Comparison of ENCODE assay signal across 13 cellular contexts in genomic region chr21:45819478-45820170, GRCh38.
A peak's percentile ranks its signal among the peaks of the same experiment; 100 is the strongest.
DNase-seq lines count a peak whose midpoint lies in the region; ATAC-seq and TF ChIP-seq lines count a peak whose summit lies in the region.
"Had no signal": no experiment of that assay in that cellular context is flagged by ENCODE, and none has a peak within 500 bp of the region (broad histone marks: within the 10 kb centered on the region; RNA-seq: fewer than 3 reads in every experiment).

No MANE protein-coding gene starts in this region.

- peak; percentile 16 for DNase-seq in DMS 273 treated with DMSO at 0.1 percent for 48 hours (lab: John Stamatoyannopoulos, UW)
- DNase-seq in T-helper 17 cell, result no peak
- peak; percentile 13 for DNase-seq in glomerular visceral epithelial cell (ENCODE audit: extremely low spot score)
- no peak for DNase-seq in effector CD4-positive, alpha-beta T cell
- DNase-seq in iPS-NIHi11 (ENCODE audit: low spot score), result no peak
- DNase-seq in MG63, result no peak
- no peak for DNase-seq in endothelial cell (ENCODE audit: low spot score)
- DNase-seq: esophagus squamous epithelium, NCI-H226 had no signal

- H3K27ac Mint-ChIP-seq in T-helper 17 cell (peak overlapping the region; percentile 27), endothelial cell (ENCODE audit: unreplicated experiment) (no peak overlapping the region)

- H3K4me3 ChIP-seq in ACC112 (ENCODE audit: low read depth, low read length), result peak overlapping the region; percentile 36; the same call in 1 of the 2 replicates
- no peak overlapping the region for H3K4me3 ChIP-seq in MG63
- H3K4me3 ChIP-seq: esophagus squamous epithelium, HAP-1, SK-N-MC had no signal

- no peak overlapping the region for H2AFZ ChIP-seq in ACC112 (ENCODE audit: low read length, unreplicated experiment)

- no peaks in the 10 kb centered on the region for H3K79me2 ChIP-seq in ACC112 (ENCODE audit: control insufficient read depth, insufficient read depth, low read length, unreplicated experiment)

- H3K27me3 Mint-ChIP-seq in T-helper 17 cell (peaks cover 28% of the 10 kb centered on the region), endothelial cell (ENCODE audit: unreplicated experiment) (peaks cover 3% of the 10 kb centered on the region)

- no peak for TF ChIP-seq CTCF in endothelial cell (IDR thresholded peaks at IDR 0.05; ENCODE audit: unreplicated experiment)

- no peaks in the 10 kb centered on the region for H3K36me3 Mint-ChIP-seq in T-helper 17 cell (ENCODE audit: low read depth)
- no peaks in the 10 kb centered on the region for H3K36me3 Mint-ChIP-seq in endothelial cell (ENCODE audit: low read depth, unreplicated experiment)

- no peaks in the 10 kb centered on the region for H3K36me3 ChIP-seq in ACC112 (ENCODE audit: insufficient read depth, low read length)
- H3K36me3 ChIP-seq in MG63, result no peaks in the 10 kb centered on the region
- H3K36me3 ChIP-seq: esophagus squamous epithelium, HAP-1 had no signal

- H3K27ac ChIP-seq in ACC112 (ENCODE audit: low read depth, low read length), result peak overlapping the region; percentile 98
- H3K27ac ChIP-seq: esophagus squamous epithelium, SK-N-MC had no signal

- ATAC-seq in T-helper 17 cell, result no peak

- H3K4me1 Mint-ChIP-seq in T-helper 17 cell (peaks cover 12% of the 10 kb centered on the region), endothelial cell (ENCODE audit: unreplicated experiment) (no peaks in the 10 kb centered on the region)

- H3K9me3 Mint-ChIP-seq in endothelial cell (ENCODE audit: unreplicated experiment), result no peaks in the 10 kb centered on the region

- H3K4me1 ChIP-seq in ACC112 (ENCODE audit: control insufficient read depth, insufficient read depth, low read length, unreplicated experiment), result peaks cover 33% of the 10 kb centered on the region

- H3K4me3 Mint-ChIP-seq in T-helper 17 cell (no peak overlapping the region), endothelial cell (ENCODE audit: unreplicated experiment) (no peak overlapping the region)

- H3K9me3 ChIP-seq in T-helper 17 cell (ENCODE audit: control insufficient read depth, low read length, poor library complexity, severe bottlenecking) (no peaks in the 10 kb centered on the region), MG63 (no peaks in the 10 kb centered on the region)
- H3K9me3 ChIP-seq: Caco-2, esophagus squamous epithelium, HAP-1 had no signal

- no peaks in the 10 kb centered on the region for H3K27me3 ChIP-seq in ACC112 (ENCODE audit: insufficient read depth, low read length)
- H3K27me3 ChIP-seq in MG63, result no peaks in the 10 kb centered on the region; the same call in 1 of the 2 replicates

Comparison
In these comparisons a context has a peak if more than half of its experiments do, and no peak if none do; other contexts are left out.
1. DNase-seq: peak in DMS 273 treated with DMSO at 0.1 percent for 48 hours (single experiment) and glomerular visceral epithelial cell (single experiment); none in T-helper 17 cell (0 of 3), effector CD4-positive, alpha-beta T cell (single experiment), iPS-NIHi11 (single experiment), MG63 (single experiment) and endothelial cell (single experiment).